Comparison of ENCODE assay signal across 13 cellular contexts in genomic region chr4:107988763-107989035, GRCh38. TPM values are rescaled to one million over a fixed set of nuclear protein-coding genes. Genes with fewer than 3 reads are reported as not detected.
DNase-seq lines count a peak whose midpoint lies in the region; ATAC-seq and TF ChIP-seq lines count a peak whose summit lies in the region.
"Had no signal": no experiment of that assay in that cellular context is flagged by ENCODE, and none has a peak within 500 bp of the region (broad histone marks: within the 10 kb centered on the region; RNA-seq: fewer than 3 reads in every experiment).

No MANE protein-coding gene starts in this region.

- H3K4me3 Mint-ChIP-seq in Calu3 (ENCODE audit: low read depth, unreplicated experiment) (peak overlapping the region; percentile 86), IgD-negative memory B cell (peak overlapping the region in 1 of 4 donors; percentile 90), neural progenitor cell (no peak overlapping the region), WTC11 (no peak overlapping the region)

- peaks cover 22% of the 10 kb centered on the region for H4K20me1 ChIP-seq in neural progenitor cell (ENCODE audit: low read depth)

- H3K79me2 ChIP-seq in neural progenitor cell (ENCODE audit: low read depth) = peaks cover 32% of the 10 kb centered on the region

- POLR2A ChIA-PET in WTC11 (lab: Charles Lee) = no interaction called here

- H2AFZ ChIP-seq in neural progenitor cell (replicated peaks) = no peak overlapping the region

- H3F3A ChIP-seq in neural progenitor cell (ENCODE audit: low read depth) = peaks cover 8% of the 10 kb centered on the region

- TF ChIP-seq CTCF in Calu3 (IDR thresholded peaks at IDR 0.05; ENCODE audit: unreplicated experiment) (no peak), neural progenitor cell (IDR thresholded peaks at IDR 0.05) (no peak), WTC11 (IDR thresholded peaks at IDR 0.05) (no peak)

- no peaks in the 10 kb centered on the region for H3K9me3 ChIP-seq in adipocyte (ENCODE audit: control insufficient read depth, low read length)
- H3K9me3 ChIP-seq in neural progenitor cell (ENCODE audit: low read depth) = no peaks in the 10 kb centered on the region

- H3K27me3 ChIP-seq in adipocyte (replicated peaks; ENCODE audit: control insufficient read depth, insufficient read depth, low read length) (no peaks in the 10 kb centered on the region), neural progenitor cell (peaks cover 12% of the 10 kb centered on the region)

- CTCF ChIA-PET in Calu3 (lab: Charles Lee) (no interaction called here), WTC11 (lab: Charles Lee) (interaction anchor here (1.1 kb wide), 1 partner anchor 30 kb away, joined by 3 read pairs; no protein-coding TSS in a partner anchor)

- peaks cover 19% of the 10 kb centered on the region for H3K4me1 Mint-ChIP-seq in Calu3 (ENCODE audit: low read depth, unreplicated experiment)
- H3K4me1 Mint-ChIP-seq in IgD-negative memory B cell = peaks cover 25 to 29% (median 27%) of the 10 kb centered on the region in 3 donors
- H3K4me1 Mint-ChIP-seq in neural progenitor cell = peaks cover 29% of the 10 kb centered on the region
- peaks cover 30% of the 10 kb centered on the region for H3K4me1 Mint-ChIP-seq in WTC11

- no TSS peak for BruUV-seq in Calu3 (replicated peaks; lab: Mats Ljungman, UMichigan)

- H3K36me3 ChIP-seq in adipocyte (ENCODE audit: control insufficient read depth, insufficient read depth, low read length, severe bottlenecking) (no peaks in the 10 kb centered on the region), neural progenitor cell (no peaks in the 10 kb centered on the region)

- H3K9ac ChIP-seq in adipocyte (ENCODE audit: low read length) = no peak overlapping the region
- H3K9ac ChIP-seq in neural progenitor cell = no peak overlapping the region

- peak overlapping the region; percentile 87 for H3K4me2 ChIP-seq in neural progenitor cell

- H3K9me3 Mint-ChIP-seq in Calu3 (ENCODE audit: low read depth, unreplicated experiment) (no peaks in the 10 kb centered on the region), IgD-negative memory B cell (no peaks in the 10 kb centered on the region), neural progenitor cell (no peaks in the 10 kb centered on the region), WTC11 (no peaks in the 10 kb centered on the region)

- H3K27me3 Mint-ChIP-seq in Calu3 (ENCODE audit: unreplicated experiment) (no peaks in the 10 kb centered on the region), IgD-negative memory B cell (no peaks in the 10 kb centered on the region), neural progenitor cell (ENCODE audit: insufficient read depth, low read depth) (no peaks in the 10 kb centered on the region), WTC11 (ENCODE audit: low read depth) (peaks cover 9% of the 10 kb centered on the region)

- peaks cover 34% of the 10 kb centered on the region for H3K36me3 Mint-ChIP-seq in Calu3 (ENCODE audit: insufficient read depth, unreplicated experiment)
- H3K36me3 Mint-ChIP-seq in IgD-negative memory B cell = no peaks in the 10 kb centered on the region
- H3K36me3 Mint-ChIP-seq in neural progenitor cell = no peaks in the 10 kb centered on the region
- H3K36me3 Mint-ChIP-seq in WTC11 = no peaks in the 10 kb centered on the region

- intact Hi-C loops in Calu3 (cut with micrococcal nuclease; ENCODE audit: unreplicated experiment) = no loop called here

- no peak overlapping the region for H3K27ac ChIP-seq in neural progenitor cell

- DNase-seq in Calu3 = peak; percentile 7
- no peak for DNase-seq in adipocyte (ENCODE audit: low read depth)
- no peak for DNase-seq in neural progenitor cell (ENCODE audit: low spot score)
- no peak for DNase-seq in iPS-NIHi7 (ENCODE audit: extremely low spot score)
- DNase-seq in WTC11 (ENCODE audit: low spot score) = no peak
- no peak for DNase-seq in stimulated activated CD4-positive, alpha-beta T cell treated with anti-CD3 and anti-CD28 coated beads, Interleukin-2, amount 100 ng/mL, for 24 hours
- DNase-seq: IMR-90; midbrain; RPMI8226; stimulated activated CD4-positive, alpha-beta T cell treated with anti-CD3 and anti-CD28 coated beads, Interleukin-1b, Interleukin-23, amount 100 ng/mL, for 48 hours; trophoblast cell had no signal

- H3K27ac Mint-ChIP-seq in Calu3 (ENCODE audit: unreplicated experiment) = peak overlapping the region; percentile 45
- peak overlapping the region; percentile 15 to 98 (median 92) for H3K27ac Mint-ChIP-seq in IgD-negative memory B cell
- H3K27ac Mint-ChIP-seq in neural progenitor cell = no peak overlapping the region
- no peak overlapping the region for H3K27ac Mint-ChIP-seq in WTC11

- peak overlapping the region; percentile 95 for H3K4me3 ChIP-seq in adipocyte (ENCODE audit: low read length)
- no peak overlapping the region for H3K4me3 ChIP-seq in neural progenitor cell

- peaks cover 41% of the 10 kb centered on the region for H3K4me1 ChIP-seq in adipocyte (ENCODE audit: control insufficient read depth, insufficient read depth, low read length)
- H3K4me1 ChIP-seq in neural progenitor cell = peaks cover 17% of the 10 kb centered on the region

- ATAC-seq in GM18519 (IDR thresholded peaks at IDR 0.05; ENCODE audit: low FRiP score, unreplicated experiment) = no peak
- ATAC-seq in WTC11 = no peak

TF ChIP-seq in WTC11, 78 proteins besides CTCF, POLR2A, EP300 and RAD21:
- TF ChIP-seq GTF2I (CRISPR knock-in tag; conservative IDR thresholded peaks at IDR 0.05) (no peak), FOXP4 (CRISPR knock-in tag; IDR thresholded peaks at IDR 0.05) (no peak), E2F1 (CRISPR knock-in tag; IDR thresholded peaks at IDR 0.05) (no peak)

RNA-seq across cellular contexts. Expression of gene HADH, which starts 1.0 kb away (rescaled TPM):
- total RNA-seq in Calu3 (2022) (45.1 and 47.9 TPM in 2 replicates), neural progenitor cell (ENCODE audit: low replicate concordance) (37.2 and 49.9 TPM in 2 replicates), WTC11 (2021) (39.8 to 46.8 TPM (median 43.8 TPM) in 3 replicates)
- 49.4 TPM for polyA plus RNA-seq in IgD-negative memory B cell

RNA-seq across cellular contexts. Expression of gene CYP2U1, which starts 57.4 kb away (rescaled TPM):
- total RNA-seq in Calu3 (2022) (3.1 and 4.5 TPM in 2 replicates), neural progenitor cell (ENCODE audit: low replicate concordance) (6.4 and 8.4 TPM in 2 replicates), WTC11 (2021) (2.9 to 4.9 TPM (median 4.9 TPM) in 3 replicates)
- polyA plus RNA-seq in IgD-negative memory B cell = 9.8 TPM

Comparison
In these comparisons a context has a peak if more than half of its experiments do, and no peak if none do; other contexts are left out.
1. H3K27ac Mint-ChIP-seq: peak in Calu3 (single experiment) and IgD-negative memory B cell (3 of 3); none in neural progenitor cell (single experiment) and WTC11 (single experiment).